19 cellular contexts compared by ENCODE assay signal in genomic region chr2:104656496-104657310, GRCh38.
DNase-seq lines count a peak whose midpoint lies in the region; FAIRE-seq and TF ChIP-seq lines count a peak whose summit lies in the region.
"Had no signal": no experiment of that assay in that cellular context is flagged by ENCODE, and none has a peak within 500 bp of the region (broad histone marks: within the 10 kb centered on the region; RNA-seq: fewer than 3 reads in every experiment).

No MANE protein-coding gene starts in this region.

- no peak overlapping the region for H3K4ac ChIP-seq in H9 (ENCODE audit: low read depth, low read length)
- H3K4ac ChIP-seq in neuronal stem cell (ENCODE audit: low read length) = no peak overlapping the region

- H4K91ac ChIP-seq in H9 (ENCODE audit: insufficient read length, low read depth, low read length) = no peak overlapping the region
- H4K91ac ChIP-seq in neuronal stem cell (ENCODE audit: low read depth, low read length, poor library complexity) = no peak overlapping the region

- WGBS in H9 (ENCODE audit: extremely low coverage, insufficient read length, low lambda C conversion rate) = no CpG with 5 or more reads among the region's 22 CpGs
- WGBS in endodermal cell (ENCODE audit: insufficient coverage in 1 of 2, insufficient read length in 1 of 2), 2 experiments = 83 to 88% methylated on average over 17 to 22 of the region's 22 CpGs
- no CpG with 5 or more reads among the region's 22 CpGs for WGBS in neuronal stem cell (ENCODE audit: extremely low coverage in 2 of 2, insufficient read length in 2 of 2, insufficient replicate concordance in 1 of 2), 2 donors

- H3K4me3 Mint-ChIP-seq in CD14-positive monocyte (peak overlapping the region; percentile 62 to 82), H9 (no peak overlapping the region; a peak in 1 of 5 replicates), endodermal cell (no peak overlapping the region)
- H3K4me3 Mint-ChIP-seq: activated CD4-positive, alpha-beta T cell treated with anti-CD3 and anti-CD28 coated beads for 36 hours; activated T-helper 1 cell treated with anti-CD3 and anti-CD28 coated beads, Interleukin-12 subunit alpha, Interleukin-12 subunit beta, Interleukin-2, Interleukin-4 antibody, amounts not matched to agents 30 ng/mL and 10 ng/mL and 1 ng/mL, durations not matched to agents 14 hours and 24 hours and 36 hours; stimulated activated memory B cell treated with anti-CD40 and anti-IgM and Interleukin-4, amounts not matched to agents 10 μg/mL and 1 μg/mL and 100 μg/mL, for 72 hours had no signal

- H4K8ac ChIP-seq in H9 (replicated peaks; ENCODE audit: insufficient read length, low read depth, low read length) (no peak overlapping the region), neuronal stem cell (ENCODE audit: low read depth, low read length) (no peak overlapping the region)

- TF ChIP-seq CTCF in CD14-positive monocyte (IDR thresholded peaks at IDR 0.05) (no peak), H9 (conservative IDR thresholded peaks at IDR 0.05) (no peak), endodermal cell (conservative IDR thresholded peaks at IDR 0.05) (no peak)

- H3K9ac ChIP-seq in H9 (ENCODE audit: extremely low read depth, insufficient read length, low read length) (no peak overlapping the region), endodermal cell (ENCODE audit: extremely low read depth, low read length, poor library complexity, severe bottlenecking) (no peak overlapping the region), neuronal stem cell (ENCODE audit: low read depth, low read length, poor library complexity) (no peak overlapping the region)

- H3K4me1 Mint-ChIP-seq in CD14-positive monocyte (peaks cover 34% of the 10 kb centered on the region), H9 (peaks cover 31 to 35% of the 10 kb centered on the region in 2 experiments), endodermal cell (peaks cover 7% of the 10 kb centered on the region)

- H3K9me3 Mint-ChIP-seq in CD14-positive monocyte (peaks cover 0 to 5% (median 0%) of the 10 kb centered on the region in 7 donors), H9 (no peaks in the 10 kb centered on the region), endodermal cell (no peaks in the 10 kb centered on the region)
- H3K9me3 Mint-ChIP-seq: activated T-helper 1 cell treated with anti-CD3 and anti-CD28 coated beads, Interleukin-12 subunit alpha, Interleukin-12 subunit beta, Interleukin-2, Interleukin-4 antibody, amounts not matched to agents 30 ng/mL and 10 ng/mL and 1 ng/mL, durations not matched to agents 14 hours and 24 hours and 36 hours; stimulated activated memory B cell treated with anti-CD40 and anti-IgM and Interleukin-4, amounts not matched to agents 10 μg/mL and 1 μg/mL and 100 μg/mL, for 72 hours had no signal

- no peak overlapping the region for H3K27ac ChIP-seq in H9 (ENCODE audit: insufficient read length, low read depth, low read length)
- peak overlapping the region; percentile 51 for H3K27ac ChIP-seq in endodermal cell (ENCODE audit: low read depth, low read length)
- no peak overlapping the region for H3K27ac ChIP-seq in neuronal stem cell (replicated peaks; ENCODE audit: low read length)
- H3K27ac ChIP-seq: ascending aorta, esophagus squamous epithelium, lower lobe of right lung had no signal

- H3K79me1 ChIP-seq in H9 (ENCODE audit: insufficient read depth, low read depth, low read length, poor library complexity, severe bottlenecking) (no peaks in the 10 kb centered on the region), neuronal stem cell (ENCODE audit: low read depth, low read length) (no peaks in the 10 kb centered on the region)

- H3K79me2 ChIP-seq in H9 (ENCODE audit: insufficient read depth, low read length) = no peaks in the 10 kb centered on the region

- peaks cover 14 to 23% (median 19%) of the 10 kb centered on the region in 3 donors for H3K27me3 Mint-ChIP-seq in CD14-positive monocyte (ENCODE audit: low read depth in 3 of 3)
- H3K27me3 Mint-ChIP-seq in H9 (ENCODE audit: low read depth) = peaks cover 32% of the 10 kb centered on the region
- H3K27me3 Mint-ChIP-seq in endodermal cell (ENCODE audit: insufficient read depth) = peaks cover 46% of the 10 kb centered on the region

- H4K20me1 ChIP-seq in H9 (ENCODE audit: control insufficient read depth, insufficient read depth, insufficient read length) = no peaks in the 10 kb centered on the region

- H3K27ac Mint-ChIP-seq in CD14-positive monocyte (no peak overlapping the region), H9 (no peak overlapping the region), endodermal cell (no peak overlapping the region)
- H3K27ac Mint-ChIP-seq: activated CD4-positive, alpha-beta T cell treated with anti-CD3 and anti-CD28 coated beads for 36 hours; activated naive CD4-positive, alpha-beta T cell treated with anti-CD3 and anti-CD28 coated beads, Interleukin-2, amount 50 U/mL, for 72 hours; activated T-helper 1 cell treated with anti-CD3 and anti-CD28 coated beads, Interleukin-12 subunit alpha, Interleukin-12 subunit beta, Interleukin-2, Interleukin-4 antibody, amounts not matched to agents 30 ng/mL and 10 ng/mL and 1 ng/mL, durations not matched to agents 14 hours and 24 hours and 36 hours; stimulated activated memory B cell treated with anti-CD40 and anti-IgM and Interleukin-4, amounts not matched to agents 10 μg/mL and 1 μg/mL and 100 μg/mL, for 72 hours had no signal

- H4K5ac ChIP-seq in H9 (ENCODE audit: insufficient read length, low read depth, low read length) = no peak overlapping the region

- H2BK12ac ChIP-seq in H9 (ENCODE audit: insufficient read length, low read depth, low read length) = no peak overlapping the region
- no peak overlapping the region for H2BK12ac ChIP-seq in neuronal stem cell (ENCODE audit: low read length)

- intact Hi-C loops in CD14-positive monocyte (cut with micrococcal nuclease) = no loop called here

- H3K27me3 ChIP-seq in H9 (ENCODE audit: insufficient read depth, low read length) = no peaks in the 10 kb centered on the region; the same call in 1 of the 2 replicates
- H3K27me3 ChIP-seq in endodermal cell (ENCODE audit: control insufficient read depth, insufficient read depth, low read length, poor library complexity, severe bottlenecking) = peaks cover 11% of the 10 kb centered on the region
- H3K27me3 ChIP-seq in neuronal stem cell (ENCODE audit: control insufficient read depth in 3 of 3, insufficient read depth in 3 of 3, low read depth in 1 of 3, low read length in 3 of 3) = no peaks in the 10 kb centered on the region
- H3K27me3 ChIP-seq: ascending aorta had no signal

- H3K4me2 ChIP-seq in H9 (ENCODE audit: insufficient read depth, insufficient read length, low read length) (peak overlapping the region; percentile 48), neuronal stem cell (ENCODE audit: insufficient read depth, low read length, poor library complexity, severe bottlenecking) (no peak overlapping the region)

- H3K14ac ChIP-seq in H9 (ENCODE audit: insufficient read depth, low read length) (no peak overlapping the region), neuronal stem cell (ENCODE audit: low read length) (no peak overlapping the region)

- no peak for FAIRE-seq in HTR-8/SVneo (lab: Jason Lieb, UNC)

- H2BK120ac ChIP-seq in H9 (ENCODE audit: low read depth, low read length, poor library complexity, severe bottlenecking) (no peak overlapping the region), neuronal stem cell (ENCODE audit: low read depth, low read length) (no peak overlapping the region)

- no peak overlapping the region for H3T11ph ChIP-seq in H9 (ENCODE audit: low read length)

- DNase-seq in CD14-positive monocyte (ENCODE audit: low spot score) (no peak), H9 (no peak), endodermal cell (no peak), neuronal stem cell (ENCODE audit: low spot score) (no peak), GM19240 (ENCODE audit: insufficient read length, low spot score) (no peak), HTR-8/SVneo (ENCODE audit: insufficient read length, low spot score) (no peak), DMS53 (lab: John Stamatoyannopoulos, UW) (no peak)
- DNase-seq: activated CD4-positive, alpha-beta T cell treated with anti-CD3 and anti-CD28 coated beads for 36 hours; COR-L47; effector CD4-positive, alpha-beta T cell; esophagus squamous epithelium; lower lobe of right lung; NCI-H1694; NCI-H2171 treated with DMSO at 0.1 percent for 48 hours; SW 1271 had no signal

- H3K23me2 ChIP-seq in H9 (ENCODE audit: insufficient read length, low read depth, low read length, poor library complexity, severe bottlenecking) = peaks cover 8% of the 10 kb centered on the region

- H2AK5ac ChIP-seq in H9 (ENCODE audit: insufficient read length, low read length) = no peak overlapping the region
- no peak overlapping the region for H2AK5ac ChIP-seq in neuronal stem cell (ENCODE audit: low read depth, low read length)

- H3K4me3 ChIP-seq in endodermal cell (ENCODE audit: low read length) = no peak overlapping the region
- H3K4me3 ChIP-seq in neuronal stem cell (ENCODE audit: low read length in 2 of 2) = peak overlapping the region in 1 of 2 donors; percentile 0
- H3K4me3 ChIP-seq: ascending aorta, esophagus squamous epithelium, lower lobe of right lung had no signal

- H3K4me1 ChIP-seq in H9 (ENCODE audit: insufficient read depth, low read length) = peaks cover 10% of the 10 kb centered on the region; the same call in 1 of the 2 replicates
- H3K4me1 ChIP-seq in endodermal cell (ENCODE audit: control insufficient read depth, insufficient read depth, low read length) = no peaks in the 10 kb centered on the region
- H3K4me1 ChIP-seq in neuronal stem cell (ENCODE audit: control insufficient read depth in 2 of 2, insufficient read depth in 1 of 2, low read depth in 1 of 2, low read length in 2 of 2) = peaks cover 12 to 20% of the 10 kb centered on the region in 2 donors
- H3K4me1 ChIP-seq: ascending aorta, lower lobe of right lung had no signal

- H3K23ac ChIP-seq in H9 (ENCODE audit: insufficient read length, low read depth, low read length) = no peak overlapping the region
- no peak overlapping the region for H3K23ac ChIP-seq in neuronal stem cell (ENCODE audit: low read depth, low read length, poor library complexity)

- H2BK5ac ChIP-seq in H9 (ENCODE audit: insufficient read length, low read length) (no peak overlapping the region), neuronal stem cell (ENCODE audit: low read length) (no peak overlapping the region)

- H3K9me3 ChIP-seq in H9 (ENCODE audit: control insufficient read depth, low read depth, low read length) (no peaks in the 10 kb centered on the region), endodermal cell (ENCODE audit: control insufficient read depth, low read length) (no peaks in the 10 kb centered on the region), neuronal stem cell (replicated peaks in 1 of 2; ENCODE audit: control insufficient read depth in 2 of 2, insufficient read depth in 1 of 2, low read depth in 1 of 2, low read length in 2 of 2) (no peaks in the 10 kb centered on the region)
- H3K9me3 ChIP-seq: ascending aorta, esophagus squamous epithelium, lower lobe of right lung had no signal

- no peak overlapping the region for H3K56ac ChIP-seq in H9 (ENCODE audit: insufficient read length, low read depth, low read length)

- no peak overlapping the region for H2AFZ ChIP-seq in H9 (ENCODE audit: low read length)
- peak overlapping the region; percentile 62 for H2AFZ ChIP-seq in neuronal stem cell (ENCODE audit: low read length)

- H3K36me3 ChIP-seq in endodermal cell (ENCODE audit: control insufficient read depth, insufficient read depth, low read length) = no peaks in the 10 kb centered on the region
- no peaks in the 10 kb centered on the region for H3K36me3 ChIP-seq in neuronal stem cell (replicated peaks in 1 of 2; ENCODE audit: control insufficient read depth in 2 of 2, insufficient read depth in 2 of 2, low read length in 2 of 2)
- H3K36me3 ChIP-seq: ascending aorta, esophagus squamous epithelium, lower lobe of right lung had no signal

- H2BK20ac ChIP-seq in H9 (ENCODE audit: low read depth, low read length, poor library complexity, severe bottlenecking) = no peak overlapping the region

- H2BK15ac ChIP-seq in H9 (ENCODE audit: low read depth, low read length) (no peak overlapping the region), neuronal stem cell (ENCODE audit: low read length) (no peak overlapping the region)

- H3K18ac ChIP-seq in H9 (ENCODE audit: insufficient read length, low read depth, low read length) (no peak overlapping the region), neuronal stem cell (ENCODE audit: low read length) (no peak overlapping the region)

- H3K36me3 Mint-ChIP-seq in CD14-positive monocyte = no peaks in the 10 kb centered on the region
- H3K36me3 Mint-ChIP-seq in H9 (ENCODE audit: insufficient read depth in 1 of 3, low read depth in 3 of 3) = no peaks in the 10 kb centered on the region
- no peaks in the 10 kb centered on the region for H3K36me3 Mint-ChIP-seq in endodermal cell (ENCODE audit: low read depth)
- H3K36me3 Mint-ChIP-seq: stimulated activated memory B cell treated with anti-CD40 and anti-IgM and Interleukin-4, amounts not matched to agents 10 μg/mL and 1 μg/mL and 100 μg/mL, for 72 hours had no signal

Comparison
In these comparisons a context has a peak if more than half of its experiments do, and no peak if none do; other contexts are left out.
1. H3K4me3 Mint-ChIP-seq: peak in CD14-positive monocyte (2 of 2); none in H9 (0 of 2) and endodermal cell (single experiment).